Comparison of ENCODE assay signal across 32 cellular contexts in the genomic region with DNA sequence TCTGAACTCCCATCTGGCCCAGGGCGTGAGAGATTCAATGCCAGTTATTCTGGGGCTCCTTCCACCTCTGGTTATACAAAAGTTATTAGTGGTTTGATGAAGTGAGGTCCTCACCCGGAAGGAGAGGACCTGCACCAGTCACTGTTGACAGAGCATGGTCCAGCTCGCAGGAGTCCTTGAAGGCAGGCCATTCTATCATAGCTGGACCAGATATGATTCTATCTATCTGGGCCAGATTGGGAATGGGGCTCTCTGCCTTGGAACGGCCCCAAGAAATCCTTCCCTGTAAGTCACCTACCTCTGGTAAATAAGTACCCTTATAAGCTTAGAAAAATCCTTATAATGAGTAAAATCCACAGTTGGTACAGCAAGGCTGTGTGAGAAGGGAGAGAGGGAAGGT. TPM values are rescaled to one million over a fixed set of nuclear protein-coding genes. Genes with fewer than 3 reads are reported as not detected.
"Had no signal": no experiment of that assay in that cellular context is flagged by ENCODE, and none has a peak within 500 bp of the region (broad histone marks: within the 10 kb centered on the region; RNA-seq: fewer than 3 reads in every experiment).

No MANE protein-coding gene starts in this region.

- H3K9me3 ChIP-seq: ascending aorta had no signal

- H3K4me3 ChIP-seq: ascending aorta, cardiac muscle cell had no signal

- ATAC-seq: activated CD8-positive, alpha-beta T cell treated with anti-CD3 and anti-CD28 coated beads for 36 hours; activated naive CD8-positive, alpha-beta T cell treated with anti-CD3 and anti-CD28 coated beads, Interleukin-2, amount 50 U/mL, for 24 hours; activated T-cell treated with anti-CD3 and anti-CD28 coated beads, Interleukin-2, amount 50 U/mL, for 4 hours; activated T-cell treated with anti-CD3 and anti-CD28 coated beads, Interleukin-2, amount 50 U/mL, for 72 hours; activated T-helper 17 cell treated with anti-CD3 and anti-CD28 coated beads, Interleukin-2, amount 50 U/mL, for 72 hours had no signal

- H3K36me3 ChIP-seq: ascending aorta, cardiac muscle cell had no signal

- H3K27me3 ChIP-seq: ascending aorta, cardiac muscle cell had no signal

- H3K27ac ChIP-seq: ascending aorta, cardiac muscle cell, VCaP had no signal

- DNase-seq: activated B cell treated with CpG ODN at 0.5 μM for 24 hours; activated CD4-positive, alpha-beta memory T cell treated with anti-CD3 and anti-CD28 coated beads for 36 hours; activated CD4-positive, alpha-beta T cell treated with anti-CD3 and anti-CD28 coated beads for 4 hours; activated CD4-positive, alpha-beta T cell treated with anti-CD3 and anti-CD28 coated beads, Interleukin-2, amount 10 ng/mL, durations not matched to agents 24 days and 14 days; activated CD4-positive, alpha-beta T cell treated with anti-CD3 and anti-CD28 coated beads, Interleukin-2, amount 50 U/mL, for 1 hour; activated CD4-positive, alpha-beta T cell treated with anti-CD3 and anti-CD28 coated beads, Interleukin-2, amount 50 U/mL, for 4 hours; activated CD4-positive, CD25-positive, alpha-beta regulatory T cell treated with anti-CD3 and anti-CD28 coated beads, Interleukin-2, amount 50 U/mL, for 72 hours; activated CD8-positive, alpha-beta memory T cell treated with anti-CD3 and anti-CD28 coated beads, Interleukin-2, amount 50 U/mL, for 4 hours; activated CD8-positive, alpha-beta T cell treated with anti-CD3 and anti-CD28 coated beads for 36 hours; activated effector memory CD4-positive, alpha-beta T cell treated with anti-CD3 and anti-CD28 coated beads, Interleukin-2, amount 50 U/mL, for 16 hours; activated gamma-delta T cell treated with Interleukin-2 at 50 U/mL for 16 hours; activated naive CD4-positive, alpha-beta T cell treated with anti-CD3 and anti-CD28 coated beads, Interleukin-2, amount 10 ng/mL, durations not matched to agents 7 days and 5 days; activated naive CD4-positive, alpha-beta T cell treated with Interleukin-2 at 50 U/mL for 16 hours; activated naive CD8-positive, alpha-beta T cell treated with anti-CD3 and anti-CD28 coated beads, Interleukin-2, amount 10 ng/mL, durations not matched to agents 7 days and 5 days; activated naive CD8-positive, alpha-beta T cell treated with anti-CD3 and anti-CD28 coated beads, Interleukin-2, amount 50 U/mL, for 24 hours; activated T-cell treated with anti-CD3 and anti-CD28 coated beads for 4 hours; activated T-cell treated with anti-CD3 and anti-CD28 coated beads, Interleukin-2, amount 50 U/mL, for 1 hour; activated T-cell treated with anti-CD3 and anti-CD28 coated beads, Interleukin-2, amount 50 U/mL, for 4 hours; activated T-cell treated with anti-CD3 and anti-CD28 coated beads, Interleukin-2, amount 50 U/mL, for 72 hours; amygdala; anterior cingulate cortex; caudate nucleus; cerebellar nuclear complex; T-helper 1 cell; T-helper 2 cell; T-helper 9 cell had no signal

RNA-seq across cellular contexts. Expression of a gene that starts 50.7 kb away (rescaled TPM):
- total RNA-seq: activated CD4-positive, alpha-beta memory T cell treated with anti-CD3 and anti-CD28 coated beads for 36 hours; activated CD8-positive, alpha-beta memory T cell treated with anti-CD3 and anti-CD28 coated beads for 36 hours; activated CD8-positive, alpha-beta T cell treated with anti-CD3 and anti-CD28 coated beads for 36 hours; activated T-cell treated with anti-CD3 and anti-CD28 coated beads, Interleukin-2, amount 50 U/mL, for 4 hours; activated T-cell treated with anti-CD3 and anti-CD28 coated beads, Interleukin-2, amount 50 U/mL, for 72 hours; activated T-helper 17 cell treated with anti-CD3 and anti-CD28 coated beads, Interleukin-2, amount 50 U/mL, for 72 hours; ascending aorta; bronchial epithelial cell; cardiac muscle cell had no signal
